In the genomic region with DNA sequence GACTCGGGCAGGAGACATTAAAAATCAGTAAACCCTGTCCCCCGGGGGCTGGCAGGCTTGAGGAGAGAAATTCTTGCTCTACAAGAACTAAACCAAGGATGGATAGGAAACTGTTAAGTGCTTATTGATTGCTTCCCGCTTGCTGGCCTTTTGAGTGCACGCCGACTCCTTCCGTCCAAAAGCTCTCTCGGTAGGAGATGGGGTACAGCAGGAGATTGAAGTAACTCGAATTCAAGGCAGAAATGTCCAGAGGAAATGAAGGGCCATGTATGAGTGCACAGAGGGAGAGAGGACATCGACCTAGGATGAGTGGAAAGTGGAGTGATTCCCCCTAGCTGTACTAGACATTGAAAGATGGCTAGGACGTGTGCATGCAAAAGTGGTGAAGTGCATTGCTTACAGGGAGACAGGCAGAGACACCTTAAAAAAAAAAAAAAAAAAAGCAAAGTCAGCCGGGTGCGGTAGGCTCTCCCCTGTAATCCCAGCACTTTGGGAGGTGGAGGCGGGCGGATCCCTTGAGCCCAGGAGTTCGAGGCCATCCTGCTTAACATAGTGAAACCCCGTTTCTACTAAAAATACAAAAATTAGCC, we compare ENCODE assay signal across 8 cellular contexts. TPM values are rescaled to one million over a fixed set of nuclear protein-coding genes. Genes with fewer than 3 reads are reported as not detected.
DNase-seq lines count a peak whose midpoint lies in the region; ATAC-seq and TF ChIP-seq lines count a peak whose summit lies in the region.

No MANE protein-coding gene starts in this region.

- intact Hi-C loops in ascending aorta (cut with DNase I): loop anchor here (5.0 to 10.0 kb wide), 3 partner anchors 220 to 923 kb away; partner anchors contain the start of genes ATOSB, GNE, HINT2 and SPAG8

- H3K4me1 ChIP-seq in ascending aorta: peaks cover 0 to 9% of the 10 kb centered on the region in 2 donors
- H3K4me1 ChIP-seq in iPS DF 6.9 (ENCODE audit: control insufficient read depth, insufficient read depth, low read length): 0 out of 2 replicates have a peak, but pooled peaks cover 1% of the 10 kb centered on the region
- H3K4me1 ChIP-seq in skeletal muscle tissue (ENCODE audit: control insufficient read depth in 3 of 3, insufficient read depth in 3 of 3, low read length in 3 of 3): peaks cover 7 to 15% (median 7%) of the 10 kb centered on the region in 3 donors

- H3K9me3 ChIP-seq in ascending aorta: no peaks in the 10 kb centered on the region
- H3K9me3 ChIP-seq in iPS DF 6.9 (ENCODE audit: control insufficient read depth, insufficient read depth, low read length): no peaks in the 10 kb centered on the region
- no peaks in the 10 kb centered on the region for H3K9me3 ChIP-seq in skeletal muscle tissue (ENCODE audit: control insufficient read depth in 3 of 3, low read length in 3 of 3)

- peak overlapping the region; percentile 86 to 95 for H3K4me3 ChIP-seq in ascending aorta
- peak overlapping the region; percentile 98 for H3K4me3 ChIP-seq in iPS DF 6.9 (ENCODE audit: low read length)
- peak overlapping the region; percentile 68 to 80 (median 78) for H3K4me3 ChIP-seq in skeletal muscle tissue (ENCODE audit: low read length in 3 of 3)

- no peak for ATAC-seq in GM19324 (IDR thresholded peaks at IDR 0.05; ENCODE audit: low FRiP score, unreplicated experiment)

- H3K27me3 ChIP-seq in ascending aorta (no peaks in the 10 kb centered on the region), iPS DF 6.9 (ENCODE audit: control insufficient read depth, insufficient read depth, low read length) (no peaks in the 10 kb centered on the region), skeletal muscle tissue (ENCODE audit: control insufficient read depth in 3 of 3, insufficient read depth in 3 of 3, low read length in 3 of 3) (peaks cover 0 to 11% (median 4%) of the 10 kb centered on the region in 3 donors)

- no CpG with 5 or more reads among the region's 16 CpGs for WGBS in iPS DF 6.9 (ENCODE audit: insufficient coverage, insufficient read length)

- H3K36me3 ChIP-seq in ascending aorta: no peaks in the 10 kb centered on the region
- H3K36me3 ChIP-seq in iPS DF 6.9 (ENCODE audit: control insufficient read depth, insufficient read depth, low read length): no peaks in the 10 kb centered on the region
- H3K36me3 ChIP-seq in skeletal muscle tissue (ENCODE audit: control insufficient read depth in 3 of 3, insufficient read depth in 3 of 3, low read length in 3 of 3): no peaks in the 10 kb centered on the region

- peak; percentile 51 for DNase-seq in EH (ENCODE audit: low read depth)
- DNase-seq in KG1 (lab: John Stamatoyannopoulos, UW): peak; percentile 53
- no peak for DNase-seq in ascending aorta (ENCODE audit: low spot score in 2 of 2)
- DNase-seq in iPS DF 6.9 (ENCODE audit: low read depth, low spot score): no peak
- no peak for DNase-seq in CD1c-positive myeloid dendritic cell (ENCODE audit: extremely low spot score)
- DNase-seq in GDM1 (lab: John Stamatoyannopoulos, UW): no peak

- H3K9ac ChIP-seq in skeletal muscle tissue (ENCODE audit: low read depth in 1 of 3, low read length in 3 of 3): peak overlapping the region; percentile 62 to 77 (median 70)

- H3K27ac ChIP-seq in ascending aorta (peak overlapping the region; percentile 86 to 88), iPS DF 6.9 (ENCODE audit: low read length) (no peak overlapping the region), skeletal muscle tissue (ENCODE audit: low read depth, low read length) (peak overlapping the region; percentile 54)

- TF ChIP-seq CTCF in ascending aorta (IDR thresholded peaks at IDR 0.05): no peak

RNA-seq across cellular contexts. Expression of gene RECK, which starts 1.0 kb away (rescaled TPM):
- total RNA-seq in ascending aorta (5.7 TPM), skeletal muscle tissue (14.6 TPM)

Comparison
In these comparisons a context has a peak if more than half of its experiments do, and no peak if none do; other contexts are left out.
1. DNase-seq: peak in EH (single experiment) and KG1 (single experiment); none in ascending aorta (0 of 2), iPS DF 6.9 (single experiment), CD1c-positive myeloid dendritic cell (single experiment) and GDM1 (single experiment).
2. Peak in every context shown above with its lines, with median percentiles within 50 percentile points of each other: H3K4me3 ChIP-seq.